1 cellular context compared by ENCODE assay signal in genomic region chr11:33773399-33774355, GRCh38.
TF ChIP-seq lines count a peak whose summit lies in the region.

No MANE protein-coding gene starts in this region.

TF ChIP-seq in HEK293, 187 proteins besides CTCF, POLR2A, EP300 and RAD21 (continued from another document and continues in another):
- TF ChIP-seq BCL11B (tag by site-specific recombination; IDR thresholded peaks at IDR 0.05; ENCODE audit: low read depth) (no peak), ZBTB8A (tag by site-specific recombination; IDR thresholded peaks at IDR 0.05) (no peak), ZNF274 (IDR thresholded peaks at IDR 0.05; ENCODE audit: low read length) (no peak), ZNF274 (tag by site-specific recombination; IDR thresholded peaks at IDR 0.05; ENCODE audit: borderline replicate concordance) (no peak), TCF7L2 (IDR thresholded peaks at IDR 0.05; ENCODE audit: borderline replicate concordance, low read depth, low read length) (no peak), ZNF280C (tag by site-specific recombination; IDR thresholded peaks at IDR 0.05) (no peak), ZNF292 (tag by site-specific recombination; IDR thresholded peaks at IDR 0.05; ENCODE audit: borderline replicate concordance, low read depth) (no peak), ZBTB1 (tag by site-specific recombination; IDR thresholded peaks at IDR 0.05) (no peak), FEZF1 (tag by site-specific recombination; IDR thresholded peaks at IDR 0.05) (no peak), ZNF704 (tag by site-specific recombination; IDR thresholded peaks at IDR 0.05) (no peak), ZBTB21 (tag by site-specific recombination; IDR thresholded peaks at IDR 0.05) (0 out of 2 replicates have a peak, but pooled peaks have one; percentile 24), ZNF423 (tag by site-specific recombination; IDR thresholded peaks at IDR 0.05) (no peak), ZBTB6 (tag by site-specific recombination; IDR thresholded peaks at IDR 0.05) (no peak), ZNF2 (tag by site-specific recombination; IDR thresholded peaks at IDR 0.05) (no peak), ZNF600 (tag by site-specific recombination; IDR thresholded peaks at IDR 0.05) (peak; percentile 71; the same call in 1 of the 2 replicates), ZNF580 (tag by site-specific recombination; IDR thresholded peaks at IDR 0.05) (no peak), BCL6B (tag by site-specific recombination; IDR thresholded peaks at IDR 0.05) (no peak), ZNF248 (tag by site-specific recombination; IDR thresholded peaks at IDR 0.05) (no peak), ZBTB17 (tag by site-specific recombination; IDR thresholded peaks at IDR 0.05) (0 out of 2 replicates have a peak, but pooled peaks have one; percentile 37), ZNF624 (tag by site-specific recombination; IDR thresholded peaks at IDR 0.05) (no peak), ZNF146 (tag by site-specific recombination; IDR thresholded peaks at IDR 0.05) (no peak), ZNF398 (tag by site-specific recombination; IDR thresholded peaks at IDR 0.05) (no peak), SP3 (tag by site-specific recombination; IDR thresholded peaks at IDR 0.05) (no peak), ZNF785 (tag by site-specific recombination; IDR thresholded peaks at IDR 0.05) (no peak), ZNF239 (tag by site-specific recombination; IDR thresholded peaks at IDR 0.05) (no peak), AEBP2 (tag by site-specific recombination; IDR thresholded peaks at IDR 0.05; ENCODE audit: borderline replicate concordance) (no peak), HOXA7 (CRISPR knock-in tag; IDR thresholded peaks at IDR 0.05; ENCODE audit: borderline replicate concordance) (no peak), ZNF548 (tag by site-specific recombination; IDR thresholded peaks at IDR 0.05) (no peak), ZSCAN18 (tag by site-specific recombination; IDR thresholded peaks at IDR 0.05) (no peak), GFI1B (tag by site-specific recombination; IDR thresholded peaks at IDR 0.05) (no peak), ZNF324 (tag by site-specific recombination; IDR thresholded peaks at IDR 0.05) (no peak), PATZ1 (tag by site-specific recombination; IDR thresholded peaks at IDR 0.05) (peak; percentile 16; the same call in 1 of the 2 replicates), PRDM6 (tag by site-specific recombination; IDR thresholded peaks at IDR 0.05) (no peak), IKZF3 (tag by site-specific recombination; IDR thresholded peaks at IDR 0.05) (no peak), EGR2 (tag by site-specific recombination; IDR thresholded peaks at IDR 0.05; ENCODE audit: low read depth) (no peak), ZXDB (tag by site-specific recombination; IDR thresholded peaks at IDR 0.05) (no peak), ZNF529 (tag by site-specific recombination; IDR thresholded peaks at IDR 0.05; ENCODE audit: insufficient replicate concordance) (no peak), YY1 (tag by site-specific recombination; IDR thresholded peaks at IDR 0.05) (peak; percentile 41; the same call in 1 of the 2 replicates), ZNF433 (tag by site-specific recombination; IDR thresholded peaks at IDR 0.05; ENCODE audit: low read depth) (no peak), ZNF791 (tag by site-specific recombination; IDR thresholded peaks at IDR 0.05) (no peak), ZNF10 (tag by site-specific recombination; IDR thresholded peaks at IDR 0.05) (0 out of 2 replicates have a peak, but pooled peaks have one; percentile 47), ZNF776 (tag by site-specific recombination; IDR thresholded peaks at IDR 0.05; ENCODE audit: borderline replicate concordance) (no peak), ELK4 (IDR thresholded peaks at IDR 0.05; ENCODE audit: borderline replicate concordance, low read depth, low read length) (no peak), ZNF544 (tag by site-specific recombination; IDR thresholded peaks at IDR 0.05) (no peak), BCL11A (tag by site-specific recombination; IDR thresholded peaks at IDR 0.05; ENCODE audit: low read depth) (no peak), HOXC10 (CRISPR knock-in tag; IDR thresholded peaks at IDR 0.05) (no peak), WT1 (tag by site-specific recombination; IDR thresholded peaks at IDR 0.05) (no peak), MEIS1 (CRISPR knock-in tag; IDR thresholded peaks at IDR 0.05; ENCODE audit: borderline replicate concordance) (no peak), ZNF366 (tag by site-specific recombination; conservative IDR thresholded peaks at IDR 0.05) (no peak), ZNF701 (tag by site-specific recombination; IDR thresholded peaks at IDR 0.05) (no peak), ZSCAN5A (tag by site-specific recombination; IDR thresholded peaks at IDR 0.05) (no peak)
